Comparison of ENCODE assay signal across 14 cellular contexts in genomic region chr13:97274782-97275252, GRCh38. TPM values are rescaled to one million over a fixed set of nuclear protein-coding genes. Genes with fewer than 3 reads are reported as not detected.
DNase-seq lines count a peak whose midpoint lies in the region; ATAC-seq, FAIRE-seq and TF ChIP-seq lines count a peak whose summit lies in the region.
"Had no signal": no experiment of that assay in that cellular context is flagged by ENCODE, and none has a peak within 500 bp of the region (broad histone marks: within the 10 kb centered on the region; RNA-seq: fewer than 3 reads in every experiment).

No MANE protein-coding gene starts in this region.

- H3K36me3 Mint-ChIP-seq in chondrocyte (ENCODE audit: low read depth): peaks cover 4% of the 10 kb centered on the region
- H3K36me3 Mint-ChIP-seq in mesothelial cell of epicardium: peaks cover 13% of the 10 kb centered on the region
- peaks cover 28% of the 10 kb centered on the region for H3K36me3 Mint-ChIP-seq in activated T-helper 2 cell treated with anti-CD3 and anti-CD28 coated beads, Interferon-gamma antibody, Interleukin-2, Interleukin-4, amounts not matched to agents 10 μg/mL and 5 μg/mL and 100 μg/mL, durations not matched to agents 14 hours and 24 hours and 36 hours (ENCODE audit: low read depth)

- no peak for FAIRE-seq in A549 (lab: Jason Lieb, UNC)
- FAIRE-seq: GM12891 had no signal

- H3K27ac Mint-ChIP-seq in chondrocyte (ENCODE audit: unreplicated experiment) (peak overlapping the region; percentile 96), mesothelial cell of epicardium (peak overlapping the region; percentile 85)
- no peak overlapping the region for H3K27ac Mint-ChIP-seq in activated T-helper 2 cell treated with anti-CD3 and anti-CD28 coated beads, Interferon-gamma antibody, Interleukin-2, Interleukin-4, amounts not matched to agents 10 μg/mL and 5 μg/mL and 100 μg/mL, durations not matched to agents 14 hours and 24 hours and 36 hours
- H3K27ac Mint-ChIP-seq: B cell had no signal

- DNase-seq in A549 (ENCODE audit: low read depth in 1 of 2, low spot score in 1 of 2): peak in 1 of 2 experiments; percentile 44
- peak; percentile 56 for DNase-seq in HT1080 (ENCODE audit: low read depth)
- no peak for DNase-seq in chondrocyte (ENCODE audit: low spot score)
- DNase-seq in mesothelial cell of epicardium (ENCODE audit: low spot score in 2 of 2, unreplicated experiment in 2 of 2): no peak
- no peak for DNase-seq in SIG-M5 (lab: John Stamatoyannopoulos, UW)
- no peak for DNase-seq in activated T-helper 2 cell treated with anti-CD3 and anti-CD28 coated beads, Interferon-gamma antibody, Interleukin-2, Interleukin-4, amounts not matched to agents 10 μg/mL and 5 μg/mL and 100 μg/mL, durations not matched to agents 14 hours and 24 hours and 36 hours (ENCODE audit: low spot score)
- DNase-seq in GM13977 (ENCODE audit: low spot score): no peak
- no peak for DNase-seq in NCI-H510A treated with DMSO at 0.1 percent for 48 hours (lab: John Stamatoyannopoulos, UW)
- DNase-seq: activated effector memory CD4-positive, alpha-beta T cell treated with anti-CD3 and anti-CD28 coated beads, Interleukin-2, amount 50 U/mL, for 16 hours; NCI-H510A; T-helper 9 cell had no signal

- H3K9me3 ChIP-seq in A549: no peaks in the 10 kb centered on the region
- H3K9me3 ChIP-seq: neutrophil had no signal

- 6% methylated on average over 3 of the region's 3 CpGs for WGBS in A549 (ENCODE audit: missing lambda C conversion rate)

- no peak for TF ChIP-seq EP300 in A549 (IDR thresholded peaks at IDR 0.05)

- H3K27ac ChIP-seq in A549: peak overlapping the region; percentile 80 to 95
- H3K27ac ChIP-seq: neutrophil had no signal

- H3K4me1 Mint-ChIP-seq in chondrocyte (ENCODE audit: low read depth) (peaks cover 79% of the 10 kb centered on the region), mesothelial cell of epicardium (peaks cover 58% of the 10 kb centered on the region)
- peaks cover 19% of the 10 kb centered on the region for H3K4me1 Mint-ChIP-seq in activated T-helper 2 cell treated with anti-CD3 and anti-CD28 coated beads, Interferon-gamma antibody, Interleukin-2, Interleukin-4, amounts not matched to agents 10 μg/mL and 5 μg/mL and 100 μg/mL, durations not matched to agents 14 hours and 24 hours and 36 hours (ENCODE audit: low read depth)

- TF ChIP-seq RAD21 in A549 (conservative IDR thresholded peaks at IDR 0.05 in 1 of 2, IDR thresholded peaks at IDR 0.05 in 1 of 2): no peak

- H3K4me3 ChIP-seq in A549: no peak overlapping the region

- TF ChIP-seq CTCF in A549 (IDR thresholded peaks at IDR 0.05) (no peak), chondrocyte (IDR thresholded peaks at IDR 0.05) (no peak), mesothelial cell of epicardium (IDR thresholded peaks at IDR 0.05; ENCODE audit: unreplicated experiment) (no peak), GM13977 (IDR thresholded peaks at IDR 0.05; ENCODE audit: extremely low read depth, insufficient read depth, missing control alignments) (no peak)

- in situ Hi-C loops in GM13977 (cut with MboI; ENCODE audit: low pct_unique_long_range_greater_than_20kb, low sequenced_read_pairs, unreplicated experiment): no loop called here

- intact Hi-C loops in activated T-helper 2 cell treated with anti-CD3 and anti-CD28 coated beads, Interferon-gamma antibody, Interleukin-2, Interleukin-4, amounts not matched to agents 10 μg/mL and 5 μg/mL and 100 μg/mL, durations not matched to agents 14 hours and 24 hours and 36 hours (cut with micrococcal nuclease): no loop called here

- no peak for TF ChIP-seq POLR2A in A549 (IDR thresholded peaks at IDR 0.05; ENCODE audit: low read length)

- POLR2A ChIA-PET in A549 (lab: Yijun Ruan, JAX): no interaction called here

- H3K4me1 ChIP-seq in A549: peaks cover 69% of the 10 kb centered on the region

- H3K9me3 Mint-ChIP-seq in chondrocyte (ENCODE audit: low read depth) (no peaks in the 10 kb centered on the region), mesothelial cell of epicardium (no peaks in the 10 kb centered on the region)
- no peaks in the 10 kb centered on the region for H3K9me3 Mint-ChIP-seq in activated T-helper 2 cell treated with anti-CD3 and anti-CD28 coated beads, Interferon-gamma antibody, Interleukin-2, Interleukin-4, amounts not matched to agents 10 μg/mL and 5 μg/mL and 100 μg/mL, durations not matched to agents 14 hours and 24 hours and 36 hours

- CTCF ChIA-PET in A549 (lab: Yijun Ruan, JAX): interaction anchor here (0.9 to 1.1 kb wide), 2 partner anchors 17 to 68 kb away, joined by 3 read pairs; no protein-coding TSS in a partner anchor

- peak overlapping the region; percentile 71 for H3K4me2 ChIP-seq in A549

- peak; percentile 68 to 75 for ATAC-seq in A549

- H3K27me3 Mint-ChIP-seq in chondrocyte (ENCODE audit: low read depth): no peaks in the 10 kb centered on the region
- no peaks in the 10 kb centered on the region for H3K27me3 Mint-ChIP-seq in mesothelial cell of epicardium (ENCODE audit: low read depth)
- no peaks in the 10 kb centered on the region for H3K27me3 Mint-ChIP-seq in activated T-helper 2 cell treated with anti-CD3 and anti-CD28 coated beads, Interferon-gamma antibody, Interleukin-2, Interleukin-4, amounts not matched to agents 10 μg/mL and 5 μg/mL and 100 μg/mL, durations not matched to agents 14 hours and 24 hours and 36 hours (ENCODE audit: low read depth)
- H3K27me3 Mint-ChIP-seq: B cell had no signal

- H3K4me3 Mint-ChIP-seq in chondrocyte (ENCODE audit: unreplicated experiment): peak overlapping the region; percentile 17
- no peak overlapping the region for H3K4me3 Mint-ChIP-seq in mesothelial cell of epicardium
- no peak overlapping the region for H3K4me3 Mint-ChIP-seq in activated T-helper 2 cell treated with anti-CD3 and anti-CD28 coated beads, Interferon-gamma antibody, Interleukin-2, Interleukin-4, amounts not matched to agents 10 μg/mL and 5 μg/mL and 100 μg/mL, durations not matched to agents 14 hours and 24 hours and 36 hours (ENCODE audit: low read depth)
- H3K4me3 Mint-ChIP-seq: B cell had no signal

TF ChIP-seq in A549, 52 proteins besides CTCF, POLR2A, EP300 and RAD21:
- TF ChIP-seq E2F6 (IDR thresholded peaks at IDR 0.05; ENCODE audit: borderline replicate concordance, low read depth): no peak
- peak; percentile 28 for TF ChIP-seq GATA3 (IDR thresholded peaks at IDR 0.05; ENCODE audit: borderline replicate concordance)
- no peak for TF ChIP-seq FOSL2 (IDR thresholded peaks at IDR 0.05)
- TF ChIP-seq FOSL2 (CRISPR knock-in tag; IDR thresholded peaks at IDR 0.05): peak; percentile 77
- peak; percentile 64 for TF ChIP-seq JUNB (IDR thresholded peaks at IDR 0.05)

RNA-seq across cellular contexts. Expression of gene MBNL2, which starts 52.7 kb away (rescaled TPM):
- polyA plus RNA-seq in A549 (2011; rRNA removed) (20.6 and 25.9 TPM in 2 replicates), A549 (2017; fragmentation: RNase III; extraction: RNeasy Plus Mini Kit Qiagen cat#74134 plus additional on column Dnase treatment) (15.4 to 21.3 TPM (median 18.7 TPM) in 3 replicates)
- 4.6 and 6.1 TPM in 2 replicates for polyA plus RNA-seq in A549 (2012; cell fraction: cytosol; rRNA removed)
- 6.1 and 8.6 TPM in 2 replicates for polyA plus RNA-seq in A549 (2012; cell fraction: nucleus; rRNA removed)
- polyA minus RNA-seq in A549 (2011; rRNA and poly(A)+ RNA removed): 37.8 and 44.0 TPM in 2 replicates
- 12.3 and 19.4 TPM in 2 replicates for total RNA-seq in HT1080 (2014; rRNA removed; shearing (Covaris generic))
- 36.4 and 45.5 TPM in 2 replicates for polyA plus RNA-seq in HT1080 (2015; cell fraction: cytosol; rRNA removed)
- polyA plus RNA-seq in HT1080 (2015; cell fraction: nucleus; rRNA removed): 43.6 and 45.2 TPM in 2 replicates
- total RNA-seq in chondrocyte (40.1 to 65.1 TPM (median 41.3 TPM) in 3 replicates), mesothelial cell of epicardium (71.8 to 78.9 TPM (median 76.9 TPM) in 3 replicates)
- 27.2 and 28.4 TPM in 2 replicates for total RNA-seq in activated T-helper 2 cell treated with anti-CD3 and anti-CD28 coated beads, Interferon-gamma antibody, Interleukin-2, Interleukin-4, amounts not matched to agents 10 μg/mL and 5 μg/mL and 100 μg/mL, durations not matched to agents 14 hours and 24 hours and 36 hours
